ENCODE assay signal across 8 cellular contexts in genomic region chr2:66495788-66496640, GRCh38.
DNase-seq lines count a peak whose midpoint lies in the region; ATAC-seq and TF ChIP-seq lines count a peak whose summit lies in the region.

No MANE protein-coding gene starts in this region.

- H3K4me3 Mint-ChIP-seq in activated naive CD8-positive, alpha-beta T cell treated with anti-CD3 and anti-CD28 coated beads, Interleukin-2, amount 50 U/mL, for 24 hours, result no peak overlapping the region

- no peaks in the 10 kb centered on the region for H3K4me1 Mint-ChIP-seq in activated naive CD8-positive, alpha-beta T cell treated with anti-CD3 and anti-CD28 coated beads, Interleukin-2, amount 50 U/mL, for 24 hours

- H3K9me3 Mint-ChIP-seq in activated naive CD8-positive, alpha-beta T cell treated with anti-CD3 and anti-CD28 coated beads, Interleukin-2, amount 50 U/mL, for 24 hours, result no peaks in the 10 kb centered on the region

- H3K4me1 ChIP-seq in lung (ENCODE audit: control insufficient read depth in 2 of 2, insufficient read depth in 2 of 2, low read length in 2 of 2), result peaks cover 18 to 21% of the 10 kb centered on the region in 2 donors

- ATAC-seq in lung (ENCODE audit: insufficient read depth, low FRiP score) (no peak), GM21576 (IDR thresholded peaks at IDR 0.05; ENCODE audit: unreplicated experiment) (no peak), HG03378 (IDR thresholded peaks at IDR 0.05; ENCODE audit: unreplicated experiment) (no peak), HG02763 (IDR thresholded peaks at IDR 0.05; ENCODE audit: unreplicated experiment) (no peak)
- no peak for ATAC-seq in activated naive CD8-positive, alpha-beta T cell treated with anti-CD3 and anti-CD28 coated beads, Interleukin-2, amount 50 U/mL, for 24 hours

- TF ChIP-seq CTCF in coronary artery (IDR thresholded peaks at IDR 0.05) (no peak), lung (IDR thresholded peaks at IDR 0.05; ENCODE audit: control extremely low read depth, extremely low read depth) (no peak)

- DNase-seq in A172 (ENCODE audit: low spot score), result peak; percentile 85
- peak; percentile 85 for DNase-seq in M059J (ENCODE audit: low read depth)
- peak; percentile 83 for DNase-seq in coronary artery (ENCODE audit: low spot score)
- DNase-seq in lung (ENCODE audit: low spot score), result no peak
- no peak for DNase-seq in activated naive CD8-positive, alpha-beta T cell treated with anti-CD3 and anti-CD28 coated beads, Interleukin-2, amount 50 U/mL, for 24 hours

- peaks cover 4% of the 10 kb centered on the region in 2 donors for H3K36me3 ChIP-seq in lung (ENCODE audit: control insufficient read depth in 2 of 2, insufficient read depth in 2 of 2, low read length in 2 of 2)

- H3K27ac ChIP-seq in coronary artery, result peak overlapping the region; percentile 8 to 78
- H3K27ac ChIP-seq in lung (ENCODE audit: low read depth in 1 of 2, low read length in 1 of 2), result peak overlapping the region; percentile 39 to 83

- no peaks in the 10 kb centered on the region for H3K27me3 ChIP-seq in lung (ENCODE audit: control insufficient read depth, insufficient read depth)

- H3K4me3 ChIP-seq in coronary artery (peak overlapping the region; percentile 18), lung (no peak overlapping the region)

- 45 to 55% methylated on average over 13 of the region's 13 CpGs for WGBS in lung, 2 donors

- H3K36me3 Mint-ChIP-seq in activated naive CD8-positive, alpha-beta T cell treated with anti-CD3 and anti-CD28 coated beads, Interleukin-2, amount 50 U/mL, for 24 hours (ENCODE audit: low read depth), result no peaks in the 10 kb centered on the region

- no peak overlapping the region for H3K27ac Mint-ChIP-seq in activated naive CD8-positive, alpha-beta T cell treated with anti-CD3 and anti-CD28 coated beads, Interleukin-2, amount 50 U/mL, for 24 hours

- H3K27me3 Mint-ChIP-seq in activated naive CD8-positive, alpha-beta T cell treated with anti-CD3 and anti-CD28 coated beads, Interleukin-2, amount 50 U/mL, for 24 hours, result peaks cover 2% of the 10 kb centered on the region

- no peaks in the 10 kb centered on the region for H3K9me3 ChIP-seq in lung (ENCODE audit: control insufficient read depth in 2 of 2, insufficient read depth in 1 of 2, low read length in 1 of 2)

Comparison
In these comparisons a context has a peak if more than half of its experiments do, and no peak if none do; other contexts are left out.
1. DNase-seq: peak in A172 (single experiment), M059J (single experiment) and coronary artery (single experiment); none in lung (single experiment) and activated naive CD8-positive, alpha-beta T cell treated with anti-CD3 and anti-CD28 coated beads, Interleukin-2, amount 50 U/mL, for 24 hours (single experiment).